ENCODE assay signal across 16 cellular contexts in the genomic region with DNA sequence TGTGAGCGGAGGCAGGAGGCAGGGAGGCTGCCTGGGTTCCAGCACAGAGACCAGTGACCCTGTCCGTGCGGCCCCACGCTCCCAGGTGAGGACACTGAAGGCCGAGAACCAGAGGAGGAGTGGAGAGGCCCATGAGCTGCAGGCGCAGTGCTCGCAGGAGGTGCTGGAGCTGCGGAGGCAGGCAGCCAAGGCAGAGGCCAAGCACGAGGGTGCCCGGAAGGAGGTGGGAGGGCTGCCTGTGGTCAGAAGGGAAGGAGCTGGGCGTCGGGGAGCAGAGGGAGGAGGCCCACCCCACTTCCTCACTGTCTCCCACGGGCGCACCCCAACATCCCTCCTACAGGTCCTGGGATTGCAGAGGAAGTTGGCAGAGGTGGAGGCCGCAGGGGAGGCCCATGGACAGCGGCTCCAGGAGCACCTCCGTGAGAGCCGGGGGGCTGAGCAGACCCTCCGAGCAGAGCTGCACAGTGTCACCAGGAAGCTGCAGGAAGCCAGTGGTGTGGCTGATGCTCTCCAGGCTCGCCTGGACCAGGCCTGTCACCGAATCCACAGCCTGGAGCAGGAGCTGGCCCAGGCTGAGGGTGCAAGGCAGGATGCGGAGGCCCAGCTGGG. TPM values are rescaled to one million over a fixed set of nuclear protein-coding genes. Genes with fewer than 3 reads are reported as not detected.
DNase-seq lines count a peak whose midpoint lies in the region; ATAC-seq, FAIRE-seq and TF ChIP-seq lines count a peak whose summit lies in the region.
"Had no signal": no experiment of that assay in that cellular context is flagged by ENCODE, and none has a peak within 500 bp of the region (broad histone marks: within the 10 kb centered on the region; RNA-seq: fewer than 3 reads in every experiment).

No MANE protein-coding gene starts in this region.

- FAIRE-seq in GM19239 (lab: Jason Lieb, UNC), result no peak
- FAIRE-seq: islet of Langerhans had no signal

- H3K4me3 ChIP-seq in right atrium auricular region (no peak overlapping the region), colonic mucosa (no peak overlapping the region), mucosa of descending colon (no peak overlapping the region), aorta (ENCODE audit: low read length in 2 of 2) (no peak overlapping the region)

- intact Hi-C loops in Right ventricle myocardium superior (cut with DNase I) (no loop called here), colonic mucosa (cut with DNase I) (no loop called here), mucosa of descending colon (cut with DNase I, micrococcal nuclease) (no loop called here), aorta (cut with DNase I) (no loop called here)

- H3K9me3 ChIP-seq in right atrium auricular region (no peaks in the 10 kb centered on the region), colonic mucosa (no peaks in the 10 kb centered on the region), mucosa of descending colon (no peaks in the 10 kb centered on the region), aorta (ENCODE audit: control insufficient read depth, low read length) (no peaks in the 10 kb centered on the region)

- no peak overlapping the region for H3K27ac ChIP-seq in right atrium auricular region
- no peak overlapping the region for H3K27ac ChIP-seq in colonic mucosa
- H3K27ac ChIP-seq in aorta (ENCODE audit: low read depth in 1 of 2, low read length in 2 of 2), result no peak overlapping the region

- in situ Hi-C loops in GM13977 (cut with MboI; ENCODE audit: low pct_unique_long_range_greater_than_20kb, low sequenced_read_pairs, unreplicated experiment), result no loop called here

- H3K9ac ChIP-seq in colonic mucosa (ENCODE audit: low read depth in 2 of 2, low read length in 2 of 2), result no peak overlapping the region

- peak; percentile 50 for DNase-seq in Right ventricle myocardium superior
- no peak for DNase-seq in right atrium auricular region (ENCODE audit: low spot score)
- DNase-seq in colonic mucosa, result peak; percentile 22
- DNase-seq in mucosa of descending colon, result peak in 2 of 3 donors; percentile 32 to 49
- peak; percentile 67 to 75 for DNase-seq in aorta
- no peak for DNase-seq in GM13977 (ENCODE audit: low spot score)
- no peak for DNase-seq in NCI-H1105 treated with DMSO at 0.1 percent for 48 hours (lab: John Stamatoyannopoulos, UW)
- no peak for DNase-seq in GM19239 (ENCODE audit: insufficient read length, low spot score)
- DNase-seq: activated CD4-positive, alpha-beta T cell treated with anti-CD3 and anti-CD28 coated beads for 1 hour; activated T-cell treated with anti-CD3 and anti-CD28 coated beads, Interleukin-2, amount 50 U/mL, for 4 hours; amygdala; GDM1; NCI-H2029 treated with DMSO at 0.1 percent for 48 hours had no signal

- H3K36me3 ChIP-seq in right atrium auricular region (no peaks in the 10 kb centered on the region), colonic mucosa (no peaks in the 10 kb centered on the region), mucosa of descending colon (ENCODE audit: low read depth) (no peaks in the 10 kb centered on the region), aorta (ENCODE audit: control insufficient read depth in 1 of 2, insufficient read depth in 2 of 2, low read length in 1 of 2) (no peaks in the 10 kb centered on the region)

- ATAC-seq in Right ventricle myocardium superior (ENCODE audit: poor library complexity), result no peak
- no peak for ATAC-seq in mucosa of descending colon
- no peak for ATAC-seq in aorta (ENCODE audit: low FRiP score)
- ATAC-seq: activated T-cell treated with anti-CD3 and anti-CD28 coated beads, Interleukin-2, amount 50 U/mL, for 4 hours had no signal

- H3K27me3 ChIP-seq in right atrium auricular region (no peaks in the 10 kb centered on the region), colonic mucosa (no peaks in the 10 kb centered on the region), aorta (ENCODE audit: control insufficient read depth in 1 of 2, insufficient read depth in 2 of 2, low read length in 1 of 2) (no peaks in the 10 kb centered on the region)

- H3K4me1 ChIP-seq in right atrium auricular region, result peaks cover 0 to 18% of the 10 kb centered on the region in 2 donors
- H3K4me1 ChIP-seq in colonic mucosa, result no peaks in the 10 kb centered on the region
- H3K4me1 ChIP-seq in mucosa of descending colon (ENCODE audit: low read depth), result no peaks in the 10 kb centered on the region
- no peaks in the 10 kb centered on the region for H3K4me1 ChIP-seq in aorta (ENCODE audit: control insufficient read depth in 1 of 2, insufficient read depth in 2 of 2, low read length in 2 of 2)

- WGBS in aorta, 2 donors, result 86 to 89% methylated on average over 22 of the region's 22 CpGs

- TF ChIP-seq CTCF in right atrium auricular region (IDR thresholded peaks at IDR 0.05) (no peak), colonic mucosa (IDR thresholded peaks at IDR 0.05) (no peak), mucosa of descending colon (IDR thresholded peaks at IDR 0.05) (no peak), GM13977 (IDR thresholded peaks at IDR 0.05; ENCODE audit: extremely low read depth, insufficient read depth, missing control alignments) (no peak)

RNA-seq across cellular contexts. Expression of a gene that starts 33.0 kb away (rescaled TPM):
- total RNA-seq in Right ventricle myocardium superior (8.0 TPM), right atrium auricular region (10 to 100 TPM in 1 of 2 donors, 1 to 10 TPM in 1; 9.9 to 16.4 TPM), colonic mucosa (1 to 10 TPM; 4.6 TPM), mucosa of descending colon (10 to 100 TPM in 2 of 3 donors, 1 to 10 TPM in 1; 7.0 to 16.3 (median 14.1) TPM), aorta (100 to 1,000 TPM; 108 to 149 TPM)
- polyA plus RNA-seq in aorta, result 10 to 100 TPM in 1 of 2 donors, 1 to 10 TPM in 1; 5.9 to 27.3 TPM

RNA-seq across cellular contexts. Expression of a gene that starts 59.3 kb away (rescaled TPM):
- total RNA-seq in Right ventricle myocardium superior (not detected), right atrium auricular region (not detected), colonic mucosa (under 1 TPM in 1 of 2 donors, not detected in 1; 0.05 TPM), mucosa of descending colon (under 1 TPM in 2 of 3 donors, not detected in 1; 0.07 to 0.19 TPM), aorta (under 1 TPM; 0.13 to 0.45 TPM)
- not detected for polyA plus RNA-seq in aorta
- total RNA-seq: activated T-cell treated with anti-CD3 and anti-CD28 coated beads, Interleukin-2, amount 50 U/mL, for 4 hours; subcutaneous adipose tissue had no signal
- polyA plus RNA-seq: AG04450 had no signal

Comparison
In these comparisons a context has a peak if more than half of its experiments do, and no peak if none do; other contexts are left out.
1. DNase-seq: peak in Right ventricle myocardium superior (single experiment), colonic mucosa (single experiment), mucosa of descending colon (2 of 3) and aorta (2 of 2); none in right atrium auricular region (single experiment), GM13977 (single experiment), NCI-H1105 treated with DMSO at 0.1 percent for 48 hours (single experiment) and GM19239 (single experiment).
2. RNA of a gene that starts 33.0 kb away (total RNA-seq): 108 to 149 TPM in aorta; 9.9 to 16.4 TPM in right atrium auricular region, 7.0 to 16.3 TPM in mucosa of descending colon, 8.0 TPM in Right ventricle myocardium superior (single experiment) and 4.6 TPM in colonic mucosa; every median in the first group is over 4 times any median in the second.